ENCODE assay signal across 15 cellular contexts in the genomic region with DNA sequence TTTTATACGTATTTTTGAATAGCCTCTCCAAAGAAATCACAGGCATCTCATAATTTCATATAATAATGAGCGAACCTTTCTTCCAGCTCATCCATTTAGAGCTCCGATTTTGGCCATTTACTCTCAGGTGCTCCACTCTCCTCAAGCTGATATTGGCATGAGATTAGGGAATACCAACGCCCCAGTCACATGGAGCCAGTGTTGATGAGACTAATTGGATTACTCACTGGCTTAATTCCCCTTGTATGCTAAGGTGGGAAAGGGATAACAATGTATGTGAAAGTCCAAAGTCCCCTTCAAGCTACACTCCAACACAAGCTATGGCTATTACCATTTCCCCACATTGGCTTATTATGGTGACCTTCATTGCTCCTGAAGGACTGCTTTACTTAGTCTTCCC.
DNase-seq lines count a peak whose midpoint lies in the region; ATAC-seq and TF ChIP-seq lines count a peak whose summit lies in the region.
"Had no signal": no experiment of that assay in that cellular context is flagged by ENCODE, and none has a peak within 500 bp of the region (broad histone marks: within the 10 kb centered on the region; RNA-seq: fewer than 3 reads in every experiment).

No MANE protein-coding gene starts in this region.

- H3K9me3 Mint-ChIP-seq in neural progenitor cell, result no peaks in the 10 kb centered on the region
- H3K9me3 Mint-ChIP-seq: GM23338 had no signal

- peaks cover 3% of the 10 kb centered on the region for H4K20me1 ChIP-seq in neural progenitor cell (ENCODE audit: low read depth)

- no peak overlapping the region for H2AFZ ChIP-seq in neural progenitor cell (replicated peaks)
- H2AFZ ChIP-seq: GM23338 had no signal

- H3K27me3 Mint-ChIP-seq in neural progenitor cell (ENCODE audit: insufficient read depth, low read depth), result no peaks in the 10 kb centered on the region
- H3K27me3 Mint-ChIP-seq: B cell; CD4-positive, alpha-beta T cell had no signal

- in situ Hi-C loops in HAP-1 (cut with MboI; ENCODE audit: low sequenced_read_pairs), result no loop called here

- H3K4me3 ChIP-seq in HAP-1 (no peak overlapping the region), neural progenitor cell (no peak overlapping the region), upper lobe of right lung (no peak overlapping the region)
- H3K4me3 ChIP-seq: GM23338 had no signal

- no peak overlapping the region for H3K9ac ChIP-seq in neural progenitor cell

- H3K4me2 ChIP-seq in neural progenitor cell, result peak overlapping the region; percentile 34
- H3K4me2 ChIP-seq: GM23338 had no signal

- no peaks in the 10 kb centered on the region for H3K36me3 Mint-ChIP-seq in neural progenitor cell

- H3K36me3 ChIP-seq in HAP-1 (replicated peaks) (no peaks in the 10 kb centered on the region), neural progenitor cell (no peaks in the 10 kb centered on the region), upper lobe of right lung (no peaks in the 10 kb centered on the region)

- ATAC-seq in upper lobe of right lung, result no peak
- ATAC-seq: GM23338 had no signal

- H3K79me2 ChIP-seq in neural progenitor cell (ENCODE audit: low read depth), result no peaks in the 10 kb centered on the region

- H3K27ac ChIP-seq in neural progenitor cell (no peak overlapping the region), upper lobe of right lung (no peak overlapping the region)

- peaks cover 5% of the 10 kb centered on the region for H3K4me1 Mint-ChIP-seq in neural progenitor cell
- H3K4me1 Mint-ChIP-seq: B cell had no signal

- TF ChIP-seq CTCF in neural progenitor cell (IDR thresholded peaks at IDR 0.05) (no peak), upper lobe of right lung (IDR thresholded peaks at IDR 0.05) (no peak)

- no peaks in the 10 kb centered on the region for H3K9me3 ChIP-seq in HAP-1
- H3K9me3 ChIP-seq in neural progenitor cell (ENCODE audit: low read depth), result no peaks in the 10 kb centered on the region
- H3K9me3 ChIP-seq in upper lobe of right lung, result no peaks in the 10 kb centered on the region

- H3K4me1 ChIP-seq in HAP-1 (peaks cover 19% of the 10 kb centered on the region), neural progenitor cell (peaks cover 11% of the 10 kb centered on the region), upper lobe of right lung (no peaks in the 10 kb centered on the region)

- no peak overlapping the region for H3K27ac Mint-ChIP-seq in neural progenitor cell
- H3K27ac Mint-ChIP-seq: B cell; CD4-positive, alpha-beta T cell; GM23338 had no signal

- intact Hi-C loops in upper lobe of right lung (cut with DNase I), result no loop called here

- H3K27me3 ChIP-seq in HAP-1 (ENCODE audit: low read depth) (no peaks in the 10 kb centered on the region), neural progenitor cell (no peaks in the 10 kb centered on the region), upper lobe of right lung (no peaks in the 10 kb centered on the region)

- DNase-seq in HAP-1 (ENCODE audit: low spot score in 2 of 2), result peak; percentile 22 to 36
- DNase-seq in NCI-H82 treated with DMSO at 0.1 percent for 48 hours (lab: John Stamatoyannopoulos, UW; ENCODE audit: unreplicated experiment), result peak; percentile 87
- DNase-seq in neural progenitor cell (ENCODE audit: low spot score), result peak; percentile 73
- no peak for DNase-seq in SW 1271 (lab: John Stamatoyannopoulos, UW)
- DNase-seq in UCSD-AML1 (lab: John Stamatoyannopoulos, UW; ENCODE audit: unreplicated experiment), result no peak
- no peak for DNase-seq in upper lobe of right lung
- DNase-seq in stimulated activated CD4-positive, alpha-beta T cell treated with anti-CD3 and anti-CD28 coated beads, Interleukin-12 subunit alpha, Interleukin-12 subunit beta, amount 100 ng/mL, for 4 hours, result no peak
- DNase-seq: C1 segment of cervical spinal cord; CD4-positive, alpha-beta T cell; COR-L47; DMS53; H7; IMR-90 had no signal

- no peak overlapping the region for H3K4me3 Mint-ChIP-seq in neural progenitor cell
- H3K4me3 Mint-ChIP-seq: B cell; CD4-positive, alpha-beta T cell; GM23338 had no signal

- H3F3A ChIP-seq in neural progenitor cell (ENCODE audit: low read depth), result no peaks in the 10 kb centered on the region

Comparison
In these comparisons a context has a peak if more than half of its experiments do, and no peak if none do; other contexts are left out.
1. DNase-seq: peak in HAP-1 (2 of 2), NCI-H82 treated with DMSO at 0.1 percent for 48 hours (single experiment) and neural progenitor cell (single experiment); none in SW 1271 (0 of 2), UCSD-AML1 (single experiment), upper lobe of right lung (single experiment) and stimulated activated CD4-positive, alpha-beta T cell treated with anti-CD3 and anti-CD28 coated beads, Interleukin-12 subunit alpha, Interleukin-12 subunit beta, amount 100 ng/mL, for 4 hours (single experiment).